In the genomic region with DNA sequence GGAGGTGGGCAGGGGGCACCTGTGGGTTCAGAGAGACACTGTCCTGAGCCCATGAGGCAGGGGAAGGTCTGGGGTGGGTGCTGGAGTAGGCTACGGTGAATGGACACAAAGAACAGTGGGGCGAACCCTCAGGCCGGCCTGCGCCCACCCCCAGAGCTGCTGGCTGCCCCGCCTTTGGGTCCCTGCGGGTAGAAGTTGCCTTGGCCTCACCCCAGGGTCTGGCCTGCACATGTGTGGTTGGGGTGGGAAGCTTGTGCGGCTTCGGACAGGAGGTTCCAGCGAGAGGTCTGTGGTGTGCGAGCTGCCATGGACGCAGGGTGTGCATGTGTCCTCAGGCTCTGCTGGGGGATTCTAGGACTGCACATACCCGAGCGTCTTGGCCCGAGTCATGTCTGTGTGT, we compare ENCODE assay signal across 1 cellular context.
TF ChIP-seq lines count a peak whose summit lies in the region.

No MANE protein-coding gene starts in this region.

TF ChIP-seq in neural cell, 6 proteins besides CTCF, POLR2A, EP300 and RAD21 (continued from another document):
- TF ChIP-seq, protein P1, sequence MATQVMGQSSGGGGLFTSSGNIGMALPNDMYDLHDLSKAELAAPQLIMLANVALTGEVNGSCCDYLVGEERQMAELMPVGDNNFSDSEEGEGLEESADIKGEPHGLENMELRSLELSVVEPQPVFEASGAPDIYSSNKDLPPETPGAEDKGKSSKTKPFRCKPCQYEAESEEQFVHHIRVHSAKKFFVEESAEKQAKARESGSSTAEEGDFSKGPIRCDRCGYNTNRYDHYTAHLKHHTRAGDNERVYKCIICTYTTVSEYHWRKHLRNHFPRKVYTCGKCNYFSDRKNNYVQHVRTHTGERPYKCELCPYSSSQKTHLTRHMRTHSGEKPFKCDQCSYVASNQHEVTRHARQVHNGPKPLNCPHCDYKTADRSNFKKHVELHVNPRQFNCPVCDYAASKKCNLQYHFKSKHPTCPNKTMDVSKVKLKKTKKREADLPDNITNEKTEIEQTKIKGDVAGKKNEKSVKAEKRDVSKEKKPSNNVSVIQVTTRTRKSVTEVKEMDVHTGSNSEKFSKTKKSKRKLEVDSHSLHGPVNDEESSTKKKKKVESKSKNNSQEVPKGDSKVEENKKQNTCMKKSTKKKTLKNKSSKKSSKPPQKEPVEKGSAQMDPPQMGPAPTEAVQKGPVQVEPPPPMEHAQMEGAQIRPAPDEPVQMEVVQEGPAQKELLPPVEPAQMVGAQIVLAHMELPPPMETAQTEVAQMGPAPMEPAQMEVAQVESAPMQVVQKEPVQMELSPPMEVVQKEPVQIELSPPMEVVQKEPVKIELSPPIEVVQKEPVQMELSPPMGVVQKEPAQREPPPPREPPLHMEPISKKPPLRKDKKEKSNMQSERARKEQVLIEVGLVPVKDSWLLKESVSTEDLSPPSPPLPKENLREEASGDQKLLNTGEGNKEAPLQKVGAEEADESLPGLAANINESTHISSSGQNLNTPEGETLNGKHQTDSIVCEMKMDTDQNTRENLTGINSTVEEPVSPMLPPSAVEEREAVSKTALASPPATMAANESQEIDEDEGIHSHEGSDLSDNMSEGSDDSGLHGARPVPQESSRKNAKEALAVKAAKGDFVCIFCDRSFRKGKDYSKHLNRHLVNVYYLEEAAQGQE (IDR thresholded peaks at IDR 0.05; ENCODE audit: borderline replicate concordance), result no peak
- no peak for TF ChIP-seq TAF1 (IDR thresholded peaks at IDR 0.05; ENCODE audit: low read depth)
- no peak for TF ChIP-seq MXI1 (conservative IDR thresholded peaks at IDR 0.05; ENCODE audit: poor library complexity, severe bottlenecking)
